Comparison of ENCODE assay signal across 17 cellular contexts in the genomic region with DNA sequence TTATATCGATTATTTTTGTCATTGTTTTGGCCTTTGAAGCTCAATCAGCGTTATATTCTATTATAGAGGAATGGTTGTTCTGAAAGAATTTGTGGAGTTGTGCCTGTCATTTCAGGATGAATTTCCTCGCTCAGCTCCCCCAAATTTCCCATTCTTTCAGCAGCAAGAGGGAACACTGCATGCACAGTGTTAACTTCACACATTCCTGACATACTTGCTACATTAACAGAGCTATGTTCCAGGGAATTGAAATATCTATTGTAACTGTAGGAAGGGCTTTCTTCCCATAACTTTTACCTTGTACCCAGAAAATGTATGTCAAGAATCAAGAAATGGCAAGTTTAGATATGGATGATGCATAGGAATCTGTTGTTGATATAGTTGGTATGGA.
DNase-seq lines count a peak whose midpoint lies in the region; ATAC-seq and TF ChIP-seq lines count a peak whose summit lies in the region.
"Had no signal": no experiment of that assay in that cellular context is flagged by ENCODE, and none has a peak within 500 bp of the region (broad histone marks: within the 10 kb centered on the region; RNA-seq: fewer than 3 reads in every experiment).

No MANE protein-coding gene starts in this region.

- in situ Hi-C loops in GM13976 (cut with MboI; ENCODE audit: low sequenced_read_pairs, unreplicated experiment) = no loop called here

- H3K27ac Mint-ChIP-seq in chondrocyte (ENCODE audit: unreplicated experiment) (peak overlapping the region; percentile 78), mesothelial cell of epicardium (peak overlapping the region; percentile 16)
- H3K27ac Mint-ChIP-seq in activated CD8-positive, alpha-beta memory T cell treated with anti-CD3 and anti-CD28 coated beads, Interleukin-2, amount 10 ng/mL, durations not matched to agents 7 days and 5 days = no peak overlapping the region
- H3K27ac Mint-ChIP-seq: activated naive CD4-positive, alpha-beta T cell treated with anti-CD3 and anti-CD28 coated beads, Interleukin-2, amount 50 U/mL, for 72 hours; activated T-cell treated with anti-CD3 and anti-CD28 coated beads, Interleukin-2, amount 50 U/mL, for 72 hours had no signal

- no peak for ATAC-seq in activated CD8-positive, alpha-beta memory T cell treated with anti-CD3 and anti-CD28 coated beads, Interleukin-2, amount 10 ng/mL, durations not matched to agents 7 days and 5 days
- ATAC-seq: activated naive CD4-positive, alpha-beta T cell treated with anti-CD3 and anti-CD28 coated beads, Interleukin-2, amount 50 U/mL, for 72 hours; activated T-cell treated with anti-CD3 and anti-CD28 coated beads, Interleukin-2, amount 50 U/mL, for 72 hours had no signal

- TF ChIP-seq CTCF in chondrocyte (IDR thresholded peaks at IDR 0.05) (no peak), mesothelial cell of epicardium (IDR thresholded peaks at IDR 0.05; ENCODE audit: unreplicated experiment) (no peak), GM13976 (IDR thresholded peaks at IDR 0.05; ENCODE audit: borderline replicate concordance, control extremely low read depth, extremely low read depth, insufficient read depth, missing control alignments) (no peak)

- TF ChIP-seq RAD21 in Ishikawa (IDR thresholded peaks at IDR 0.05; ENCODE audit: low read depth) = no peak

- CTCF ChIA-PET in activated CD8-positive, alpha-beta memory T cell treated with anti-CD3 and anti-CD28 coated beads, Interleukin-2, amount 10 ng/mL, durations not matched to agents 7 days and 5 days (lab: Charles Lee) = no interaction called here

- H3K27me3 Mint-ChIP-seq in chondrocyte (ENCODE audit: low read depth) (no peaks in the 10 kb centered on the region), mesothelial cell of epicardium (ENCODE audit: low read depth) (no peaks in the 10 kb centered on the region)
- H3K27me3 Mint-ChIP-seq in activated CD8-positive, alpha-beta memory T cell treated with anti-CD3 and anti-CD28 coated beads, Interleukin-2, amount 10 ng/mL, durations not matched to agents 7 days and 5 days = no peaks in the 10 kb centered on the region

- peaks cover 16% of the 10 kb centered on the region for H3K9me3 Mint-ChIP-seq in chondrocyte (ENCODE audit: low read depth)
- H3K9me3 Mint-ChIP-seq in mesothelial cell of epicardium = peaks cover 7% of the 10 kb centered on the region
- H3K9me3 Mint-ChIP-seq in activated CD8-positive, alpha-beta memory T cell treated with anti-CD3 and anti-CD28 coated beads, Interleukin-2, amount 10 ng/mL, durations not matched to agents 7 days and 5 days (ENCODE audit: low read depth) = no peaks in the 10 kb centered on the region

- DNase-seq in EH (ENCODE audit: low read depth) (peak; percentile 64), chondrocyte (ENCODE audit: low spot score) (no peak), mesothelial cell of epicardium (ENCODE audit: low spot score in 2 of 2, unreplicated experiment in 2 of 2) (no peak), middle frontal gyrus (ENCODE audit: extremely low spot score, low spot score) (no peak), GM13976 (ENCODE audit: low spot score) (no peak)
- DNase-seq in activated CD8-positive, alpha-beta memory T cell treated with anti-CD3 and anti-CD28 coated beads, Interleukin-2, amount 10 ng/mL, durations not matched to agents 7 days and 5 days = no peak
- no peak for DNase-seq in stimulated activated CD4-positive, alpha-beta T cell treated with anti-CD3 and anti-CD28 coated beads, Interleukin-12 subunit alpha, Interleukin-12 subunit beta, amount 100 ng/mL, for 4 hours
- DNase-seq: activated CD4-positive, alpha-beta T cell treated with anti-CD3 and anti-CD28 coated beads for 1 hour; activated CD8-positive, alpha-beta memory T cell treated with anti-CD3 and anti-CD28 coated beads for 24 hours; activated T-cell treated with anti-CD3 and anti-CD28 coated beads, Interleukin-2, amount 50 U/mL, for 72 hours; body of pancreas; GF-D8; heart right ventricle; Kasumi-1; stimulated activated CD4-positive, alpha-beta T cell treated with anti-CD3 and anti-CD28 coated beads, Interleukin-15, amount 100 ng/mL, for 24 hours had no signal

- H3K4me1 Mint-ChIP-seq in chondrocyte (ENCODE audit: low read depth) (peaks cover 68% of the 10 kb centered on the region), mesothelial cell of epicardium (peaks cover 33% of the 10 kb centered on the region)
- H3K4me1 Mint-ChIP-seq in activated CD8-positive, alpha-beta memory T cell treated with anti-CD3 and anti-CD28 coated beads, Interleukin-2, amount 10 ng/mL, durations not matched to agents 7 days and 5 days = no peaks in the 10 kb centered on the region

- H3K36me3 Mint-ChIP-seq in chondrocyte (ENCODE audit: low read depth) (peaks cover 2% of the 10 kb centered on the region), mesothelial cell of epicardium (no peaks in the 10 kb centered on the region)
- no peaks in the 10 kb centered on the region for H3K36me3 Mint-ChIP-seq in activated CD8-positive, alpha-beta memory T cell treated with anti-CD3 and anti-CD28 coated beads, Interleukin-2, amount 10 ng/mL, durations not matched to agents 7 days and 5 days
- H3K36me3 Mint-ChIP-seq: activated naive CD4-positive, alpha-beta T cell treated with anti-CD3 and anti-CD28 coated beads, Interleukin-2, amount 50 U/mL, for 72 hours had no signal

- no peak overlapping the region for H3K4me3 Mint-ChIP-seq in chondrocyte (ENCODE audit: unreplicated experiment)
- no peak overlapping the region for H3K4me3 Mint-ChIP-seq in mesothelial cell of epicardium
- no peak overlapping the region for H3K4me3 Mint-ChIP-seq in activated CD8-positive, alpha-beta memory T cell treated with anti-CD3 and anti-CD28 coated beads, Interleukin-2, amount 10 ng/mL, durations not matched to agents 7 days and 5 days
- H3K4me3 Mint-ChIP-seq: activated T-cell treated with anti-CD3 and anti-CD28 coated beads, Interleukin-2, amount 50 U/mL, for 72 hours had no signal

- no peak for TF ChIP-seq EP300 in Ishikawa (IDR thresholded peaks at IDR 0.05; ENCODE audit: borderline replicate concordance)

TF ChIP-seq in Ishikawa, 13 proteins besides CTCF, POLR2A, EP300 and RAD21:
- TF ChIP-seq TEAD4 (IDR thresholded peaks at IDR 0.05) (peak; percentile 79), CREB1 (IDR thresholded peaks at IDR 0.05; ENCODE audit: low read depth) (no peak)
